Comparison of ENCODE assay signal across 16 cellular contexts in the genomic region with DNA sequence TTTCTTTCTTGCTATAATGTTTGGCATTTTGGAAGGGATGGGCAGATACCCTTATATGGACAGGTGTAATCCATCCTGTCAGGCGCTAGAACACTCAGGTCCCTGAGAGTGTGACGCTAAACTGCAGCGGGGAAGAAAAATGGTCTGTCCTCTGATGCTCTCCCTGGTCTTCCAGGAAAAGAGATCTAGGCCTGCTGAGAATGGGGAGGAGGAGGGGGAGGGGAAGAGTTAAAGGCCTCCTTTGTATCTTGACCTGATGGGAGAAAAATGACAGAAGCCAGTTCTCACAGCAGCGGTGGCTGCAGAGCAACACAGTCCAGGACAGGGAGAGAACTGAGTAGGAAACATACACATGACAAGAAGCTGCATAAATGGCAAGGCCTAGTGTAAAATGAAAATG.
DNase-seq lines count a peak whose midpoint lies in the region; ATAC-seq and TF ChIP-seq lines count a peak whose summit lies in the region.
"Had no signal": no experiment of that assay in that cellular context is flagged by ENCODE, and none has a peak within 500 bp of the region (broad histone marks: within the 10 kb centered on the region; RNA-seq: fewer than 3 reads in every experiment).

No MANE protein-coding gene starts in this region.

- peaks cover 16% of the 10 kb centered on the region for H3K4me1 Mint-ChIP-seq in activated naive CD8-positive, alpha-beta T cell treated with anti-CD3 and anti-CD28 coated beads, Interleukin-2, amount 10 ng/mL, durations not matched to agents 7 days and 5 days
- peaks cover 8% of the 10 kb centered on the region for H3K4me1 Mint-ChIP-seq in activated naive CD8-positive, alpha-beta T cell treated with anti-CD3 and anti-CD28 coated beads for 36 hours
- peaks cover 17% of the 10 kb centered on the region for H3K4me1 Mint-ChIP-seq in neural crest cell

- H3K27me3 Mint-ChIP-seq in activated naive CD8-positive, alpha-beta T cell treated with anti-CD3 and anti-CD28 coated beads, Interleukin-2, amount 10 ng/mL, durations not matched to agents 7 days and 5 days = no peaks in the 10 kb centered on the region
- no peaks in the 10 kb centered on the region for H3K27me3 Mint-ChIP-seq in activated naive CD8-positive, alpha-beta T cell treated with anti-CD3 and anti-CD28 coated beads for 36 hours
- H3K27me3 Mint-ChIP-seq in neural crest cell (ENCODE audit: low read depth) = no peaks in the 10 kb centered on the region

- no peak overlapping the region for H3K4me3 Mint-ChIP-seq in activated naive CD8-positive, alpha-beta T cell treated with anti-CD3 and anti-CD28 coated beads, Interleukin-2, amount 10 ng/mL, durations not matched to agents 7 days and 5 days
- no peak overlapping the region for H3K4me3 Mint-ChIP-seq in activated naive CD8-positive, alpha-beta T cell treated with anti-CD3 and anti-CD28 coated beads for 36 hours
- no peak overlapping the region for H3K4me3 Mint-ChIP-seq in neural crest cell

- no peak for DNase-seq in activated naive CD8-positive, alpha-beta T cell treated with anti-CD3 and anti-CD28 coated beads, Interleukin-2, amount 10 ng/mL, durations not matched to agents 7 days and 5 days
- DNase-seq in activated naive CD8-positive, alpha-beta T cell treated with anti-CD3 and anti-CD28 coated beads for 36 hours = no peak
- DNase-seq in globus pallidus (ENCODE audit: low spot score) (peak; percentile 87), neural crest cell (ENCODE audit: low read depth, low spot score) (peak; percentile 4), D341Med (ENCODE audit: low spot score) (no peak)
- DNase-seq in activated CD4-positive, CD25-positive, alpha-beta regulatory T cell (lab: John Stamatoyannopoulos, UW) = no peak
- DNase-seq: ACHN; activated CD4-positive, CD25-positive, alpha-beta regulatory T cell treated with anti-CD3 and anti-CD28 coated beads, Interleukin-2, amount 50 U/mL, for 72 hours; cerebellar nuclear complex; NCI-H1436; NCI-H526; Peyer's patch; stimulated activated CD4-positive, alpha-beta T cell treated with anti-CD3 and anti-CD28 coated beads, Interleukin-4, amount 100 ng/mL, for 24 hours; uterus had no signal

- no peak for ATAC-seq in activated naive CD8-positive, alpha-beta T cell treated with anti-CD3 and anti-CD28 coated beads, Interleukin-2, amount 10 ng/mL, durations not matched to agents 7 days and 5 days (ENCODE audit: low read depth)
- ATAC-seq in GM21515 (IDR thresholded peaks at IDR 0.05; ENCODE audit: unreplicated experiment) (no peak), GM21619 (IDR thresholded peaks at IDR 0.05; ENCODE audit: unreplicated experiment) (no peak)

- POLR2A ChIA-PET in activated naive CD8-positive, alpha-beta T cell treated with anti-CD3 and anti-CD28 coated beads, Interleukin-2, amount 10 ng/mL, durations not matched to agents 7 days and 5 days (lab: Charles Lee) = no interaction called here

- H3K36me3 Mint-ChIP-seq in activated naive CD8-positive, alpha-beta T cell treated with anti-CD3 and anti-CD28 coated beads, Interleukin-2, amount 10 ng/mL, durations not matched to agents 7 days and 5 days = peaks cover 42% of the 10 kb centered on the region
- H3K36me3 Mint-ChIP-seq in activated naive CD8-positive, alpha-beta T cell treated with anti-CD3 and anti-CD28 coated beads for 36 hours = peaks cover 21% of the 10 kb centered on the region
- no peaks in the 10 kb centered on the region for H3K36me3 Mint-ChIP-seq in neural crest cell (ENCODE audit: low read depth)

- H3K9me3 Mint-ChIP-seq in activated naive CD8-positive, alpha-beta T cell treated with anti-CD3 and anti-CD28 coated beads, Interleukin-2, amount 10 ng/mL, durations not matched to agents 7 days and 5 days = no peaks in the 10 kb centered on the region
- H3K9me3 Mint-ChIP-seq in activated naive CD8-positive, alpha-beta T cell treated with anti-CD3 and anti-CD28 coated beads for 36 hours = no peaks in the 10 kb centered on the region
- H3K9me3 Mint-ChIP-seq in neural crest cell = no peaks in the 10 kb centered on the region

- no peak for TF ChIP-seq CTCF in neural crest cell (conservative IDR thresholded peaks at IDR 0.05)

- peak overlapping the region; percentile 31 for H3K27ac Mint-ChIP-seq in activated naive CD8-positive, alpha-beta T cell treated with anti-CD3 and anti-CD28 coated beads, Interleukin-2, amount 10 ng/mL, durations not matched to agents 7 days and 5 days
- no peak overlapping the region for H3K27ac Mint-ChIP-seq in activated naive CD8-positive, alpha-beta T cell treated with anti-CD3 and anti-CD28 coated beads for 36 hours
- H3K27ac Mint-ChIP-seq in neural crest cell (ENCODE audit: unreplicated experiment) = peak overlapping the region; percentile 82

Comparison
In these comparisons a context has a peak if more than half of its experiments do, and no peak if none do; other contexts are left out.
1. DNase-seq: peak in globus pallidus (single experiment) and neural crest cell (single experiment); none in activated naive CD8-positive, alpha-beta T cell treated with anti-CD3 and anti-CD28 coated beads, Interleukin-2, amount 10 ng/mL, durations not matched to agents 7 days and 5 days (single experiment), activated naive CD8-positive, alpha-beta T cell treated with anti-CD3 and anti-CD28 coated beads for 36 hours (single experiment), activated CD4-positive, CD25-positive, alpha-beta regulatory T cell (0 of 4) and D341Med (single experiment).